12 cellular contexts compared by ENCODE assay signal in the genomic region with DNA sequence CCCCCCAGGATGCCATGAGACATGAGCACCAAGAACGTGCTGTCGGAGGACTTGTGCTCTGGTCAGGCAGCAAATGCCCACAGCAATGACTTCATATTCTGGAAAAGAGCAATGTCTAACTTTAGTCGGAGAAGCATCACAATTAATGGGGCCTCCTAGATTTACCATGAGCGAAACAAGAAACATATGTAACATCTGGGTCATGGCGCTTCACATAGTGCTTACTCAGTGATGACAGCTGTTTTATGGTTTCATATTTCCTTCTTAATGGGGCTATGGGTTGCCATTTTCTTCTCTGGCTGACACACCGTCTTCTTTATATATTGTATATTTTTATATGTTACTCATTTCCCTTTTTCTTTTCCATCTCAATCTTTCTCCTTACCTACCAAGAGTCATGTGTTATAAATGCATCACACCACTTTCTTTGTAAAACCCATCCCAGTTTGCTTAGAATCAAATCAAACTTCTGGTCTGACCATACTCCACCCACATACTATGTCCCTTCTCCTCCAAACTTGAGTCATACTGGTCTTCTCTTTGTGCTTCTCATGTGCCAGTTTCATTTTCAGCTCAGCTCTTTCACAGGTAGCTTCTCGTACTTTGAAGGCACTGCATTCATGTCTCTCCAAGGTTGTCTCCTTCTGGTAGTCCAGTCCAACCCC. TPM values are rescaled to one million over a fixed set of nuclear protein-coding genes. Genes with fewer than 3 reads are reported as not detected.
DNase-seq lines count a peak whose midpoint lies in the region; ATAC-seq and TF ChIP-seq lines count a peak whose summit lies in the region.
"Had no signal": no experiment of that assay in that cellular context is flagged by ENCODE, and none has a peak within 500 bp of the region (broad histone marks: within the 10 kb centered on the region; RNA-seq: fewer than 3 reads in every experiment).

No MANE protein-coding gene starts in this region.

- no peak overlapping the region for H3K4me3 Mint-ChIP-seq in activated CD4-positive, alpha-beta T cell treated with anti-CD3 and anti-CD28 coated beads for 36 hours

- H3F3A ChIP-seq in GM23248 (ENCODE audit: insufficient read depth) = no peaks in the 10 kb centered on the region

- H3K4me2 ChIP-seq in GM23248 (ENCODE audit: unreplicated experiment) = no peak overlapping the region

- no peaks in the 10 kb centered on the region for H3K9me3 Mint-ChIP-seq in activated CD4-positive, alpha-beta T cell treated with anti-CD3 and anti-CD28 coated beads for 36 hours (ENCODE audit: low read depth)

- peak; percentile 11 for DNase-seq in activated CD4-positive, alpha-beta T cell treated with anti-CD3 and anti-CD28 coated beads for 36 hours
- no peak for DNase-seq in activated CD4-positive, alpha-beta T cell treated with anti-CD3 and anti-CD28 coated beads, Interleukin-2, amount 50 U/mL, for 1 hour
- DNase-seq in GM23248 (peak; percentile 34), skeletal muscle cell (ENCODE audit: low read depth) (peak; percentile 59), dorsolateral prefrontal cortex (no peak), SKM-1 (lab: John Stamatoyannopoulos, UW; ENCODE audit: unreplicated experiment) (no peak)
- DNase-seq in activated CD4-positive, CD25-positive, alpha-beta regulatory T cell treated with anti-CD3 and anti-CD28 coated beads, Interleukin-2, amount 50 U/mL, for 72 hours = no peak
- DNase-seq: body of pancreas had no signal

- H3K27me3 ChIP-seq in GM23248 (replicated peaks; ENCODE audit: insufficient read depth) = no peaks in the 10 kb centered on the region
- H3K27me3 ChIP-seq in dorsolateral prefrontal cortex = peaks cover 0 to 5% (median 0%) of the 10 kb centered on the region in 45 donors
- H3K27me3 ChIP-seq: body of pancreas, gastroesophageal sphincter had no signal

- no peaks in the 10 kb centered on the region for H3K79me2 ChIP-seq in GM23248 (ENCODE audit: insufficient read depth)

- no peaks in the 10 kb centered on the region for H4K20me1 ChIP-seq in GM23248 (ENCODE audit: insufficient read depth)

- in situ Hi-C loops in GM23248 (cut with MboI) = no loop called here

- no peaks in the 10 kb centered on the region for H3K9me2 ChIP-seq in GM23248 (ENCODE audit: insufficient read depth)

- H3K27ac Mint-ChIP-seq in activated CD4-positive, alpha-beta T cell treated with anti-CD3 and anti-CD28 coated beads for 36 hours = peak overlapping the region; percentile 47

- H3K4me1 Mint-ChIP-seq in activated CD4-positive, alpha-beta T cell treated with anti-CD3 and anti-CD28 coated beads for 36 hours = peaks cover 30% of the 10 kb centered on the region

- ATAC-seq in activated CD4-positive, alpha-beta T cell treated with anti-CD3 and anti-CD28 coated beads for 36 hours = peak; percentile 92
- ATAC-seq in HG03565 (IDR thresholded peaks at IDR 0.05; ENCODE audit: unreplicated experiment) = peak; percentile 37
- ATAC-seq: body of pancreas, gastroesophageal sphincter had no signal

- no peak overlapping the region for H3K9ac ChIP-seq in GM23248

- H3K4me1 ChIP-seq in GM23248 (ENCODE audit: insufficient read depth) = no peaks in the 10 kb centered on the region
- H3K4me1 ChIP-seq: body of pancreas, gastroesophageal sphincter had no signal

- TF ChIP-seq CTCF in dorsolateral prefrontal cortex (IDR thresholded peaks at IDR 0.05 in 54 of 56, conservative IDR thresholded peaks at IDR 0.05 in 2 of 56; ENCODE audit: low read depth in 1 of 56, partially characterized antibody in 56 of 56) = no peak

- intact Hi-C loops in activated CD4-positive, alpha-beta T cell treated with anti-CD3 and anti-CD28 coated beads for 36 hours (cut with DNase I, micrococcal nuclease) = loop anchor here (1.0 to 5.0 kb wide), 5 partner anchors 11 to 285 kb away; no protein-coding TSS in a partner anchor
- intact Hi-C loops in dorsolateral prefrontal cortex (cut with DNase I) = no loop called here

- no peaks in the 10 kb centered on the region for H3K27me3 Mint-ChIP-seq in activated CD4-positive, alpha-beta T cell treated with anti-CD3 and anti-CD28 coated beads for 36 hours

- H3K36me3 ChIP-seq in GM23248 (ENCODE audit: low read depth) = no peaks in the 10 kb centered on the region
- H3K36me3 ChIP-seq: gastroesophageal sphincter had no signal

- POLR2A ChIA-PET in activated CD4-positive, alpha-beta T cell treated with anti-CD3 and anti-CD28 coated beads for 36 hours (lab: Charles Lee) = interaction anchor here (0.6 kb wide), 1 partner anchor 284 kb away, joined by 3 read pairs; no protein-coding TSS in a partner anchor

- H3K9me3 ChIP-seq in GM23248 (ENCODE audit: low read depth) = no peaks in the 10 kb centered on the region
- H3K9me3 ChIP-seq: body of pancreas, gastroesophageal sphincter had no signal

- peaks cover 5% of the 10 kb centered on the region for H3K36me3 Mint-ChIP-seq in activated CD4-positive, alpha-beta T cell treated with anti-CD3 and anti-CD28 coated beads for 36 hours (ENCODE audit: low read depth)

- 46 to 50% methylated on average over 7 of the region's 7 CpGs for WGBS in GM23248 (ENCODE audit: low coverage in 1 of 2, low lambda C conversion rate in 2 of 2, missing lambda C conversion rate in 2 of 2), 2 experiments

- H3K4me3 ChIP-seq in GM23248 (no peak overlapping the region), skeletal muscle cell (ENCODE audit: low read depth, low read length) (no peak overlapping the region), dorsolateral prefrontal cortex (no peak overlapping the region)
- H3K4me3 ChIP-seq: body of pancreas, gastroesophageal sphincter had no signal

- H3K27ac ChIP-seq in GM23248 (no peak overlapping the region), dorsolateral prefrontal cortex (no peak overlapping the region)
- H3K27ac ChIP-seq: body of pancreas, gastroesophageal sphincter had no signal

- CTCF ChIA-PET in activated CD4-positive, alpha-beta T cell treated with anti-CD3 and anti-CD28 coated beads for 36 hours (lab: Charles Lee) = interaction anchor here (0.6 to 2.0 kb wide), 6 partner anchors 10 to 79 kb away, joined by 3 to 8 read pairs (median 4); no protein-coding TSS in a partner anchor

- no peak overlapping the region for H2AFZ ChIP-seq in GM23248

RNA-seq across cellular contexts. Expression of a gene that starts 9.4 kb away (rescaled TPM):
- total RNA-seq in activated CD4-positive, alpha-beta T cell treated with anti-CD3 and anti-CD28 coated beads for 36 hours = not detected
- total RNA-seq in GM23248 (2014; rRNA removed; shearing (Covaris generic)) = not detected in 2 replicates
- polyA plus RNA-seq in GM23248 (2016; fragmentation: Nextera tagmentation; extraction: Ambion mirVana) = not detected in 2 replicates
- 1 to 10 TPM in 6 of 120 experiments, under 1 TPM in 22, not detected in 92; 0.25 to 1.4 (median 0.66) TPM for total RNA-seq in dorsolateral prefrontal cortex
- total RNA-seq: A172, RPMI7951 had no signal

Comparison
In these comparisons a context has a peak if more than half of its experiments do, and no peak if none do; other contexts are left out.
1. DNase-seq: peak in activated CD4-positive, alpha-beta T cell treated with anti-CD3 and anti-CD28 coated beads for 36 hours (single experiment), GM23248 (single experiment) and skeletal muscle cell (single experiment); none in activated CD4-positive, alpha-beta T cell treated with anti-CD3 and anti-CD28 coated beads, Interleukin-2, amount 50 U/mL, for 1 hour (single experiment), dorsolateral prefrontal cortex (0 of 10), activated CD4-positive, CD25-positive, alpha-beta regulatory T cell treated with anti-CD3 and anti-CD28 coated beads, Interleukin-2, amount 50 U/mL, for 72 hours (single experiment) and SKM-1 (single experiment).
2. intact Hi-C loops: an anchor here in activated CD4-positive, alpha-beta T cell treated with anti-CD3 and anti-CD28 coated beads for 36 hours (1.0 to 5.0 kb wide); none called in dorsolateral prefrontal cortex.